9 cellular contexts compared by ENCODE assay signal in the genomic region with DNA sequence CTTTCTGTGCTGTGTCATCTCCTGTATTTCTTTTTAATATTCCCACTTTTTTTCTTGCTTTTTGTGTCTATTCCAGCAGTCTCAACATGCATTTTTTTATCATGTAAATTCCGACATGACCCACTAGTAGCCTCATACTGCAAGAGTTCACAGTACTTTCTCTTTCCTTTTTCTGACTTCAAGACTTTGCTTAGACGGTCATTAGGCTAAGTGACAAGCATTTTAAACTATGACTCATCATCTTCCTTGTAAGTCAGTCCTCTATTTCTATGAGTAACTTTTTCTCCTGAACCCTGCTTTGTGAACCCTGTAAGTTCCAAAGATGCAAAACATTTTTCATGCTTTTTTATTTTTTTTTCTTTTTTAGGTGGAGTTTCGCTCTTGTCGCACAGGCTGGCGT.
DNase-seq lines count a peak whose midpoint lies in the region; ATAC-seq, FAIRE-seq and TF ChIP-seq lines count a peak whose summit lies in the region.
"Had no signal": no experiment of that assay in that cellular context is flagged by ENCODE, and none has a peak within 500 bp of the region (broad histone marks: within the 10 kb centered on the region; RNA-seq: fewer than 3 reads in every experiment).

No MANE protein-coding gene starts in this region.

- intact Hi-C loops in endothelial cell of umbilical vein (cut with micrococcal nuclease), result no loop called here

- H3K36me3 Mint-ChIP-seq in endothelial cell (ENCODE audit: low read depth, unreplicated experiment), result no peaks in the 10 kb centered on the region

- BruUV-seq in endothelial cell of umbilical vein (replicated peaks; lab: Mats Ljungman, UMichigan), result no TSS peak

- TF ChIP-seq CTCF in AG09309 (IDR thresholded peaks at IDR 0.05; ENCODE audit: control insufficient read depth, insufficient read depth, low read depth, low read length, missing control alignments) (no peak), endothelial cell of umbilical vein (IDR thresholded peaks at IDR 0.05; ENCODE audit: extremely low read depth in 1 of 2, insufficient read depth in 1 of 2, low read depth in 1 of 2, low read length in 2 of 2) (no peak), endothelial cell (IDR thresholded peaks at IDR 0.05; ENCODE audit: unreplicated experiment) (no peak)

- H3K4me2 ChIP-seq in endothelial cell of umbilical vein (ENCODE audit: insufficient read depth, low read length), result no peak overlapping the region

- H3K27ac Mint-ChIP-seq in endothelial cell (ENCODE audit: unreplicated experiment), result no peak overlapping the region

- H3K9ac ChIP-seq in endothelial cell of umbilical vein (replicated peaks; ENCODE audit: extremely low read depth, insufficient read depth, low read length), result no peak overlapping the region

- no peaks in the 10 kb centered on the region for H3K9me1 ChIP-seq in endothelial cell of umbilical vein (replicated peaks; ENCODE audit: control insufficient read depth, extremely low read depth, insufficient read depth, low read length)

- TF ChIP-seq POLR2A in endothelial cell of umbilical vein (IDR thresholded peaks at IDR 0.05; ENCODE audit: low read depth, low read length), result no peak

- H3K36me3 ChIP-seq in endothelial cell of umbilical vein (ENCODE audit: control insufficient read depth in 2 of 2, extremely low read depth in 1 of 2, insufficient read depth in 2 of 2, low read length in 2 of 2), result no peaks in the 10 kb centered on the region

- CTCF ChIA-PET in endothelial cell of umbilical vein (lab: Charles Lee), result no interaction called here

- H3K27me3 ChIP-seq in endothelial cell of umbilical vein (ENCODE audit: control insufficient read depth in 2 of 2, insufficient read depth in 2 of 2, low read length in 2 of 2), result no peaks in the 10 kb centered on the region

- DNase-seq in AG09309 (ENCODE audit: low read depth), result peak; percentile 64
- DNase-seq in endothelial cell of umbilical vein (ENCODE audit: low read depth, low spot score), result peak; percentile 42
- no peak for DNase-seq in DMS53 (lab: John Stamatoyannopoulos, UW)
- DNase-seq in stimulated activated naive CD4-positive, alpha-beta T cell (lab: John Stamatoyannopoulos, UW), result no peak
- DNase-seq in GF-D8 (lab: John Stamatoyannopoulos, UW), result no peak
- DNase-seq in endothelial cell (ENCODE audit: low spot score), result no peak

- H3K4me3 Mint-ChIP-seq in endothelial cell (ENCODE audit: unreplicated experiment), result no peak overlapping the region

- H3K4me1 ChIP-seq in endothelial cell of umbilical vein (ENCODE audit: control insufficient read depth, extremely low read depth, insufficient read depth, low read length), result no peaks in the 10 kb centered on the region

- H3K4me3 ChIP-seq in AG09309 (ENCODE audit: control insufficient read depth, low read depth, low read length) (no peak overlapping the region), endothelial cell of umbilical vein (replicated peaks in 1 of 3; ENCODE audit: insufficient read depth in 1 of 3, low read depth in 1 of 3, low read length in 3 of 3) (no peak overlapping the region)

- POLR2A ChIA-PET in endothelial cell of umbilical vein (lab: Charles Lee), result no interaction called here

- dilution Hi-C loops in endothelial cell of umbilical vein (cut with MboI; ENCODE audit: extremely low pct_ligation_motif_present, low sequenced_read_pairs), result no loop called here

- no peak overlapping the region for H2AFZ ChIP-seq in endothelial cell of umbilical vein (ENCODE audit: low read depth, low read length)

- H3K4me1 Mint-ChIP-seq in endothelial cell (ENCODE audit: unreplicated experiment), result no peaks in the 10 kb centered on the region

- H3K27ac ChIP-seq in endothelial cell of umbilical vein (ENCODE audit: insufficient read depth, low read depth, low read length), result no peak overlapping the region

- FAIRE-seq in endothelial cell of umbilical vein (lab: Jason Lieb, UNC), result no peak
- FAIRE-seq: G401.6 had no signal

- no peaks in the 10 kb centered on the region for H4K20me1 ChIP-seq in endothelial cell of umbilical vein (replicated peaks; ENCODE audit: control insufficient read depth, extremely low read depth, insufficient read depth, low read length)

- H3K9me3 Mint-ChIP-seq in endothelial cell (ENCODE audit: unreplicated experiment), result no peaks in the 10 kb centered on the region

- no peaks in the 10 kb centered on the region for H3K9me3 ChIP-seq in endothelial cell of umbilical vein (replicated peaks; ENCODE audit: control insufficient read depth, insufficient read depth, low read length)

- peak; percentile 59 for ATAC-seq in GM19468 (IDR thresholded peaks at IDR 0.05; ENCODE audit: extremely low read depth, unreplicated experiment)
- peak; percentile 78 for ATAC-seq in HG03469 (IDR thresholded peaks at IDR 0.05; ENCODE audit: unreplicated experiment)

- H3K27me3 Mint-ChIP-seq in endothelial cell (ENCODE audit: unreplicated experiment), result no peaks in the 10 kb centered on the region

- H3K79me2 ChIP-seq in endothelial cell of umbilical vein (ENCODE audit: control insufficient read depth, insufficient read depth, low read length), result no peaks in the 10 kb centered on the region

TF ChIP-seq in endothelial cell of umbilical vein, 7 proteins besides CTCF, POLR2A, EP300 and RAD21:
- TF ChIP-seq JUN (IDR thresholded peaks at IDR 0.05; ENCODE audit: borderline replicate concordance, insufficient read depth, insufficient read length, low read depth) (peak; percentile 76), FOS (IDR thresholded peaks at IDR 0.05; ENCODE audit: borderline replicate concordance, insufficient read depth, low read length) (peak; percentile 35), GATA2 (IDR thresholded peaks at IDR 0.05; ENCODE audit: insufficient read depth, insufficient read length, low read depth, low read length) (no peak)
TF ChIP-seq in endothelial cell of umbilical vein: peak in this region for 2.

Comparison
In these comparisons a context has a peak if more than half of its experiments do, and no peak if none do; other contexts are left out.
1. DNase-seq: peak in AG09309 (single experiment) and endothelial cell of umbilical vein (single experiment); none in DMS53 (single experiment), stimulated activated naive CD4-positive, alpha-beta T cell (0 of 6), GF-D8 (single experiment) and endothelial cell (single experiment).